In genomic region chr3:71060536-71060935, GRCh38 we compare ENCODE assay signal across 13 cellular contexts.
DNase-seq lines count a peak whose midpoint lies in the region; ATAC-seq and TF ChIP-seq lines count a peak whose summit lies in the region.
"Had no signal": no experiment of that assay in that cellular context is flagged by ENCODE, and none has a peak within 500 bp of the region (broad histone marks: within the 10 kb centered on the region; RNA-seq: fewer than 3 reads in every experiment).

No MANE protein-coding gene starts in this region.

- no peaks in the 10 kb centered on the region for H3K9me3 Mint-ChIP-seq in activated CD4-positive, alpha-beta T cell treated with anti-CD3 and anti-CD28 coated beads, Interleukin-2, amount 10 ng/mL, durations not matched to agents 24 days and 14 days
- no peaks in the 10 kb centered on the region for H3K9me3 Mint-ChIP-seq in activated CD4-positive, alpha-beta memory T cell treated with anti-CD3 and anti-CD28 coated beads for 36 hours

- intact Hi-C loops in activated CD4-positive, alpha-beta T cell treated with anti-CD3 and anti-CD28 coated beads, Interleukin-2, amount 10 ng/mL, durations not matched to agents 24 days and 14 days (cut with micrococcal nuclease): loop anchor here (5.0 to 10.0 kb wide), 4 partner anchors 132 to 1978 kb away; partner anchors contain the start of genes ARL6IP5 and UBA3
- intact Hi-C loops in activated CD4-positive, alpha-beta memory T cell treated with anti-CD3 and anti-CD28 coated beads for 36 hours (cut with micrococcal nuclease): loop anchor here (5.0 to 10.0 kb wide), 6 partner anchors 288 to 1978 kb away; partner anchors contain the start of genes ARL6IP5 and UBA3
- intact Hi-C loops in right cardiac atrium (cut with DNase I) (loop anchor here in 1 of 4 donors (5.0 kb wide), 1 partner anchor 72 kb away; no protein-coding TSS in a partner anchor), head of caudate nucleus (cut with DNase I) (loop anchor here (10.0 kb wide), 2 partner anchors 56 to 244 kb away; no protein-coding TSS in a partner anchor)

- no peak for TF ChIP-seq CTCF in thoracic aorta (IDR thresholded peaks at IDR 0.05)

- H3K27ac ChIP-seq in right cardiac atrium (ENCODE audit: low read length) (no peak overlapping the region), thoracic aorta (peak overlapping the region; percentile 91 to 95)
- H3K27ac ChIP-seq: adrenal gland had no signal

- no peaks in the 10 kb centered on the region for H3K36me3 ChIP-seq in thoracic aorta
- H3K36me3 ChIP-seq: adrenal gland had no signal

- H3K4me3 Mint-ChIP-seq in activated CD4-positive, alpha-beta T cell treated with anti-CD3 and anti-CD28 coated beads, Interleukin-2, amount 10 ng/mL, durations not matched to agents 24 days and 14 days: no peak overlapping the region
- no peak overlapping the region for H3K4me3 Mint-ChIP-seq in activated CD4-positive, alpha-beta memory T cell treated with anti-CD3 and anti-CD28 coated beads for 36 hours

- H3K9me3 ChIP-seq in right cardiac atrium (ENCODE audit: control insufficient read depth, low read length) (no peaks in the 10 kb centered on the region), thoracic aorta (no peaks in the 10 kb centered on the region)
- H3K9me3 ChIP-seq: A549, adrenal gland had no signal

- POLR2A ChIA-PET in activated CD4-positive, alpha-beta memory T cell treated with anti-CD3 and anti-CD28 coated beads for 36 hours (lab: Charles Lee): interaction anchor here (1.3 to 6.9 kb wide), 7 partner anchors 9 to 522 kb away, joined by 3 to 35 read pairs (median 7); partner anchors contain the start of gene FOXP1

- H3K4me1 ChIP-seq in right cardiac atrium (ENCODE audit: control insufficient read depth, insufficient read depth, low read length): no peaks in the 10 kb centered on the region
- peaks cover 24 to 60% of the 10 kb centered on the region in 2 donors for H3K4me1 ChIP-seq in thoracic aorta (ENCODE audit: control insufficient read depth in 1 of 2, low read depth in 2 of 2)

- ATAC-seq in right cardiac atrium (no peak), thoracic aorta (ENCODE audit: insufficient number of reproducible peaks, low FRiP score, low read depth) (no peak)
- ATAC-seq: A549, Panc1 had no signal

- peak overlapping the region; percentile 36 for H3K4me3 ChIP-seq in right cardiac atrium (ENCODE audit: low read length)
- peak overlapping the region; percentile 74 for H3K4me3 ChIP-seq in thoracic aorta
- H3K4me3 ChIP-seq: A549, adrenal gland had no signal

- peaks cover 55% of the 10 kb centered on the region for H3K4me1 Mint-ChIP-seq in activated CD4-positive, alpha-beta T cell treated with anti-CD3 and anti-CD28 coated beads, Interleukin-2, amount 10 ng/mL, durations not matched to agents 24 days and 14 days
- H3K4me1 Mint-ChIP-seq in activated CD4-positive, alpha-beta memory T cell treated with anti-CD3 and anti-CD28 coated beads for 36 hours (ENCODE audit: low read depth): peaks cover 67% of the 10 kb centered on the region

- H3K27me3 ChIP-seq in right cardiac atrium (ENCODE audit: control insufficient read depth, insufficient read depth) (no peaks in the 10 kb centered on the region), thoracic aorta (replicated peaks; ENCODE audit: insufficient read depth) (no peaks in the 10 kb centered on the region)
- H3K27me3 ChIP-seq: adrenal gland had no signal

- CTCF ChIA-PET in activated CD4-positive, alpha-beta memory T cell treated with anti-CD3 and anti-CD28 coated beads for 36 hours (lab: Charles Lee): interaction anchor here (1.2 to 1.7 kb wide), 4 partner anchors 10 to 338 kb away, joined by 3 to 6 read pairs (median 4); no protein-coding TSS in a partner anchor

- peak overlapping the region; percentile 89 for H3K27ac Mint-ChIP-seq in activated CD4-positive, alpha-beta T cell treated with anti-CD3 and anti-CD28 coated beads, Interleukin-2, amount 10 ng/mL, durations not matched to agents 24 days and 14 days
- H3K27ac Mint-ChIP-seq in activated CD4-positive, alpha-beta memory T cell treated with anti-CD3 and anti-CD28 coated beads for 36 hours: peak overlapping the region; percentile 94

- no peak for DNase-seq in activated CD4-positive, alpha-beta T cell treated with anti-CD3 and anti-CD28 coated beads, Interleukin-2, amount 10 ng/mL, durations not matched to agents 24 days and 14 days
- no peak for DNase-seq in activated CD4-positive, alpha-beta T cell treated with anti-CD3 and anti-CD28 coated beads for 48 hours
- DNase-seq in activated CD4-positive, alpha-beta memory T cell treated with anti-CD3 and anti-CD28 coated beads for 36 hours: no peak
- DNase-seq in right cardiac atrium (no peak), thoracic aorta (ENCODE audit: low spot score) (no peak), mucosa of gallbladder (ENCODE audit: low spot score) (no peak), head of caudate nucleus (no peak)
- DNase-seq in activated CD4-positive, alpha-beta T cell treated with anti-CD3 and anti-CD28 coated beads, Interleukin-2, amount 50 U/mL, for 4 hours: no peak
- DNase-seq: adrenal gland, DMS153, midbrain had no signal

- peaks cover 37% of the 10 kb centered on the region for H3K36me3 Mint-ChIP-seq in activated CD4-positive, alpha-beta T cell treated with anti-CD3 and anti-CD28 coated beads, Interleukin-2, amount 10 ng/mL, durations not matched to agents 24 days and 14 days (ENCODE audit: low read depth)
- H3K36me3 Mint-ChIP-seq in activated CD4-positive, alpha-beta memory T cell treated with anti-CD3 and anti-CD28 coated beads for 36 hours: peaks cover 10% of the 10 kb centered on the region

- H3K27me3 Mint-ChIP-seq in activated CD4-positive, alpha-beta T cell treated with anti-CD3 and anti-CD28 coated beads, Interleukin-2, amount 10 ng/mL, durations not matched to agents 24 days and 14 days: no peaks in the 10 kb centered on the region
- H3K27me3 Mint-ChIP-seq in activated CD4-positive, alpha-beta memory T cell treated with anti-CD3 and anti-CD28 coated beads for 36 hours: no peaks in the 10 kb centered on the region

- WGBS in right cardiac atrium: 57% methylated on average over 2 of the region's 2 CpGs
